ENCODE assay signal across 1 cellular context in the genomic region with DNA sequence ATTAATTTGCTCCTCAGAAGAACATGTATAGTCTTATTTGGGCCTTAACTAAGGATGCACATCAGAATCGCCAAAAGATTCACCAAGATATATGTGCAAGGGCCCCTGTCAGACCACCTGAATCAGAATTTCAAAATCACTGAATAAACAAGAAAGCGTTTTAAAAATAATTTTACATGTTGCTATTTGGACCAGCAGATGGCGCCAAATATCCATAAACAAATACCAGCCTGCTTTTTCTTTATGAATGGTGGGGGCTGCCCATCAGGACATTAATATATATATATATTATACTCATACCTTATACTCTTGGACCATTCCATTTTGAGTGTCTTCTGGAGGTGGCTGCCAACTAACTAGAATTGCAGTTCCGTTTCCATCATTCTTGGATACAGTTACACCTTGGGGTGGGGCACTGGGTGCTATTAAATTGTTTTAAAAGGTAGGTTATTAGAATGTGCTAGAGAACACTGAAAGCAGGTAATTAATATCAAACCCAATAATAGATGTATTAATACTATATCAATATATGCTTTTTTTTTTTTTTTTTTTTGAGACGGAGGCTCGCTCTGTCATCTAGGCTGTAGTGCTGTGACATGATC.
TF ChIP-seq lines count a peak whose summit lies in the region.

No MANE protein-coding gene starts in this region.

TF ChIP-seq in GM12878, 131 proteins besides CTCF, POLR2A, EP300 and RAD21 (continued from another document):
- TF ChIP-seq NFXL1 (IDR thresholded peaks at IDR 0.05; ENCODE audit: borderline replicate concordance) = no peak
